ENCODE assay signal across 23 cellular contexts in genomic region chr9:3285365-3286161, GRCh38.
DNase-seq lines count a peak whose midpoint lies in the region; ATAC-seq and TF ChIP-seq lines count a peak whose summit lies in the region.
"Had no signal": no experiment of that assay in that cellular context is flagged by ENCODE, and none has a peak within 500 bp of the region (broad histone marks: within the 10 kb centered on the region; RNA-seq: fewer than 3 reads in every experiment).

No MANE protein-coding gene starts in this region.

- intact Hi-C loops in Right ventricle myocardium superior (cut with DNase I): no loop called here

- TF ChIP-seq CTCF in cardiac muscle cell (IDR thresholded peaks at IDR 0.05; ENCODE audit: low read depth, low read length) (no peak), choroid plexus epithelial cell (conservative IDR thresholded peaks at IDR 0.05; ENCODE audit: low read depth, low read length) (no peak), smooth muscle cell (IDR thresholded peaks at IDR 0.05; ENCODE audit: borderline replicate concordance, insufficient read depth, poor library complexity, severe bottlenecking) (no peak)

- H3K4me3 ChIP-seq in cardiac muscle cell (no peak overlapping the region), SK-N-MC (peak overlapping the region; percentile 29; the same call in 1 of the 2 replicates), choroid plexus epithelial cell (ENCODE audit: low read depth, low read length) (no peak overlapping the region), smooth muscle cell (no peak overlapping the region), MG63 (no peak overlapping the region)
- H3K4me3 ChIP-seq: left lung, mucosa of descending colon, PC-9, prostate gland, SJSA1, suprapubic skin, uterus had no signal

- ATAC-seq in Right ventricle myocardium superior (ENCODE audit: poor library complexity) (no peak), GM18498 (IDR thresholded peaks at IDR 0.05; ENCODE audit: unreplicated experiment) (no peak), HG03097 (IDR thresholded peaks at IDR 0.05; ENCODE audit: low FRiP score, unreplicated experiment) (no peak)
- ATAC-seq: CD8-positive, alpha-beta T cell; left lung; mucosa of descending colon had no signal

- DNase-seq in cardiac muscle cell (ENCODE audit: low read depth in 1 of 2, low spot score in 1 of 2) (peak; percentile 33 to 41), Right ventricle myocardium superior (no peak), SK-N-MC (ENCODE audit: low read depth, low spot score) (peak; percentile 93), choroid plexus epithelial cell (ENCODE audit: low read depth) (peak; percentile 34), smooth muscle cell (lab: John Stamatoyannopoulos, UW; ENCODE audit: unreplicated experiment) (no peak), MG63 (no peak)
- DNase-seq: 8988T; activated CD4-positive, alpha-beta T cell treated with anti-CD3 and anti-CD28 coated beads for 1 hour; activated naive CD8-positive, alpha-beta T cell treated with anti-CD3 and anti-CD28 coated beads, Interleukin-2, amount 10 ng/mL, durations not matched to agents 7 days and 5 days; CD8-positive, alpha-beta T cell; erythroblast; Karpas-422; left lung; mucosa of descending colon; NCI-H1436; NCI-H82; PC-9; uterus had no signal

- peak overlapping the region; percentile 47 for H3K4me2 ChIP-seq in smooth muscle cell
- H3K4me2 ChIP-seq: PC-9 had no signal

- peaks cover 10% of the 10 kb centered on the region for H3F3A ChIP-seq in smooth muscle cell (ENCODE audit: low read depth)

- no peaks in the 10 kb centered on the region for H3K36me3 ChIP-seq in cardiac muscle cell
- H3K36me3 ChIP-seq in SK-N-MC (ENCODE audit: insufficient read depth, low read length): peaks cover 12% of the 10 kb centered on the region
- H3K36me3 ChIP-seq in smooth muscle cell (ENCODE audit: low read depth): no peaks in the 10 kb centered on the region
- no peaks in the 10 kb centered on the region for H3K36me3 ChIP-seq in MG63
- H3K36me3 ChIP-seq: prostate gland, SJSA1, suprapubic skin, uterus had no signal

- H3K9me3 ChIP-seq in cardiac muscle cell (ENCODE audit: low read depth) (no peaks in the 10 kb centered on the region), SK-N-MC (ENCODE audit: low read depth, low read length) (no peaks in the 10 kb centered on the region), smooth muscle cell (replicated peaks; ENCODE audit: low read depth) (no peaks in the 10 kb centered on the region), MG63 (no peaks in the 10 kb centered on the region)
- H3K9me3 ChIP-seq: left lung, mucosa of descending colon, prostate gland, SJSA1, suprapubic skin, uterus had no signal

- peaks cover 19% of the 10 kb centered on the region for H3K4me1 ChIP-seq in cardiac muscle cell (ENCODE audit: low read depth)
- H3K4me1 ChIP-seq in smooth muscle cell (ENCODE audit: low read depth): peaks cover 12% of the 10 kb centered on the region
- H3K4me1 ChIP-seq: left lung, prostate gland, SJSA1, suprapubic skin, uterus had no signal

- H4K20me1 ChIP-seq in smooth muscle cell (ENCODE audit: low read depth): no peaks in the 10 kb centered on the region

- H2AFZ ChIP-seq in smooth muscle cell (ENCODE audit: low read depth): no peak overlapping the region
- H2AFZ ChIP-seq: PC-9 had no signal

- H3K27ac ChIP-seq in cardiac muscle cell: peak overlapping the region; percentile 18
- H3K27ac ChIP-seq in SK-N-MC: peak overlapping the region; percentile 72; the same call in 1 of the 2 replicates
- H3K27ac ChIP-seq in smooth muscle cell (ENCODE audit: low read depth): peak overlapping the region; percentile 20
- H3K27ac ChIP-seq: left lung, PC-9, prostate gland, SJSA1, suprapubic skin, uterus had no signal

- 72% methylated on average over 1 of the region's 1 CpG for WGBS in smooth muscle cell (ENCODE audit: low lambda C conversion rate)

- no peaks in the 10 kb centered on the region for H3K79me2 ChIP-seq in smooth muscle cell (ENCODE audit: low read depth)

- H3K27me3 ChIP-seq in cardiac muscle cell (no peaks in the 10 kb centered on the region), smooth muscle cell (ENCODE audit: low read depth) (no peaks in the 10 kb centered on the region), MG63 (no peaks in the 10 kb centered on the region)
- H3K27me3 ChIP-seq: left lung, SJSA1, suprapubic skin, uterus had no signal

- H3K9ac ChIP-seq in SK-N-MC (ENCODE audit: insufficient read length) (no peak overlapping the region), smooth muscle cell (ENCODE audit: low read depth) (no peak overlapping the region)

Comparison
In these comparisons a context has a peak if more than half of its experiments do, and no peak if none do; other contexts are left out.
1. DNase-seq: peak in cardiac muscle cell (2 of 2), SK-N-MC (single experiment) and choroid plexus epithelial cell (single experiment); none in Right ventricle myocardium superior (single experiment), smooth muscle cell (single experiment) and MG63 (single experiment).
2. H3K27ac ChIP-seq: peak in every context shown above with its lines; median percentile 72 in SK-N-MC; 20 in smooth muscle cell; 18 in cardiac muscle cell.